8 cellular contexts compared by ENCODE assay signal in the genomic region with DNA sequence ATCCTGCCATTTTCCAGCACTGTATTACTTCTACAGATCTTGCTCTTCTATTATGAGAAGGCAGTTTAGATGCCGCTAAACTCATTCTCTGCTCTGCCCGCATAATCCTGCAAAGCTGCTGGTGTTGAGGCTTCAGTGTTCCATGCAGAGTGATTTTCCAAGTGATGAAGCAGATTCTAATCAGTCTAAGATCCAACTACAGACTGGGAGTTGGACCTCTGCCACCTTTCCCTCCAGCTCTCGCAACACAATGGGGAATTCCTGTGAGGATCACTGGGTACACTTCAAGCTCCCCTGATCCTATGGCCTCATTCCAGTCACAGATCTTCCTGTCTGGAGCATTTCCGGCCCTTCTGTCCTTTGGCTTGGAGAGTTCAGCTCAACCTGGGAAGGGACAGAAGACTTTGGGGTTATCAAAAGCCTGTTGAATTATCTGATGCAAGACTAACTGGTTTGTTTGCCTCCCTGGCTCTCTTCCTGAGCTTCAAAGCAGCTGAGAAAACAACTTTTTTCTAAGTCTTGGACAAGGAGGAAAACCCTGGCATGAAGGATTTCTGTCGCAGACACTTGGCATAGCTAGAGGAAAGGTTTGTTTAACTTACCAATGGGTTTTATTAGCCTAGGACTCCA.
A peak's percentile ranks its signal among the peaks of the same experiment; 100 is the strongest.
DNase-seq lines count a peak whose midpoint lies in the region; ATAC-seq and TF ChIP-seq lines count a peak whose summit lies in the region.

No MANE protein-coding gene starts in this region.

- H3K4me1 ChIP-seq in mammary epithelial cell (ENCODE audit: insufficient read depth, low read length) (peaks cover 34% of the 10 kb centered on the region), vagina (peaks cover 35% of the 10 kb centered on the region)

- H3K79me2 ChIP-seq in mammary epithelial cell (ENCODE audit: insufficient read depth, low read length): no peaks in the 10 kb centered on the region

- CTCF ChIA-PET in mammary epithelial cell (lab: Charles Lee; ENCODE audit: low non-redundant PET): no interaction called here

- WGBS in mammary epithelial cell (ENCODE audit: low coverage, missing lambda C conversion rate): 3% methylated on average over 5 of the region's 5 CpGs

- ATAC-seq in Right ventricle myocardium superior (ENCODE audit: poor library complexity) (no peak), Right ventricle myocardium inferior (no peak), HG03442 (IDR thresholded peaks at IDR 0.05; ENCODE audit: unreplicated experiment) (no peak)

- peak overlapping the region; percentile 38 for H3K4me2 ChIP-seq in mammary epithelial cell (ENCODE audit: insufficient read depth, low read depth, low read length)

- no peaks in the 10 kb centered on the region for H4K20me1 ChIP-seq in mammary epithelial cell (ENCODE audit: insufficient read depth, low read length)

- H3K36me3 ChIP-seq in mammary epithelial cell (ENCODE audit: insufficient read depth, low read length): no peaks in the 10 kb centered on the region
- H3K36me3 ChIP-seq in vagina: no peaks in the 10 kb centered on the region

- in situ Hi-C loops in mammary epithelial cell (cut with MboI; ENCODE audit: low sequenced_read_pairs in 2 of 2): no loop called here

- H2AFZ ChIP-seq in mammary epithelial cell (ENCODE audit: low read depth, low read length): peak overlapping the region; percentile 57

- H3K27me3 ChIP-seq in mammary epithelial cell (ENCODE audit: insufficient read depth, low read length) (no peaks in the 10 kb centered on the region), vagina (no peaks in the 10 kb centered on the region)

- H3K27ac ChIP-seq in mammary epithelial cell (ENCODE audit: insufficient read depth, low read depth, low read length) (peak overlapping the region; percentile 66), vagina (peak overlapping the region; percentile 71)

- DNase-seq in Right ventricle myocardium superior (peak; percentile 42), Right ventricle myocardium inferior (ENCODE audit: missing footprints) (no peak), mammary epithelial cell (peak; percentile 90), lung microvascular endothelial cell (ENCODE audit: low read depth in 2 of 2) (peak; percentile 84 to 96), vagina (ENCODE audit: extremely low spot score in 2 of 2) (no peak), NCI-H2081 treated with DMSO at 0.1 percent for 48 hours (lab: John Stamatoyannopoulos, UW) (no peak)
- DNase-seq in stimulated activated naive CD4-positive, alpha-beta T cell (lab: John Stamatoyannopoulos, UW): no peak

- intact Hi-C loops in Right ventricle myocardium superior (cut with DNase I): no loop called here
- intact Hi-C loops in Right ventricle myocardium inferior (cut with DNase I): no loop called here
- intact Hi-C loops in mammary epithelial cell (cut with micrococcal nuclease): no loop called here
- intact Hi-C loops in vagina (cut with DNase I): no loop called here

- no peak overlapping the region for H3K9ac ChIP-seq in mammary epithelial cell (ENCODE audit: insufficient read depth, low read length)

- dilution Hi-C loops in mammary epithelial cell (cut with HindIII; ENCODE audit: low sequenced_read_pairs): no loop called here

- H3K4me3 ChIP-seq in mammary epithelial cell (replicated peaks in 1 of 3; ENCODE audit: insufficient read depth in 1 of 3, low read depth in 2 of 3, low read length in 3 of 3) (no peak overlapping the region), vagina (no peak overlapping the region)

- TF ChIP-seq CTCF in mammary epithelial cell (conservative IDR thresholded peaks at IDR 0.05 in 1 of 2, IDR thresholded peaks at IDR 0.05 in 1 of 2; ENCODE audit: extremely low read depth in 1 of 2, insufficient read depth in 1 of 2, low read depth in 1 of 2, low read length in 2 of 2) (no peak), vagina (IDR thresholded peaks at IDR 0.05) (no peak)

- TF ChIP-seq POLR2A in vagina (IDR thresholded peaks at IDR 0.05): no peak

- H3K9me3 ChIP-seq in mammary epithelial cell (replicated peaks; ENCODE audit: insufficient read depth, low read length) (no peaks in the 10 kb centered on the region), vagina (no peaks in the 10 kb centered on the region)

- BruUV-seq in mammary epithelial cell (replicated peaks; lab: Mats Ljungman, UMichigan): no TSS peak

Comparison
In these comparisons a context has a peak if more than half of its experiments do, and no peak if none do; other contexts are left out.
1. DNase-seq: peak in Right ventricle myocardium superior (single experiment), mammary epithelial cell (single experiment) and lung microvascular endothelial cell (2 of 2); none in Right ventricle myocardium inferior (single experiment), vagina (0 of 2), NCI-H2081 treated with DMSO at 0.1 percent for 48 hours (single experiment) and stimulated activated naive CD4-positive, alpha-beta T cell (0 of 6).